In genomic region chr16:11035096-11035495, GRCh38 we compare ENCODE assay signal across 18 cellular contexts.
DNase-seq lines count a peak whose midpoint lies in the region; ATAC-seq and TF ChIP-seq lines count a peak whose summit lies in the region.
"Had no signal": no experiment of that assay in that cellular context is flagged by ENCODE, and none has a peak within 500 bp of the region (broad histone marks: within the 10 kb centered on the region; RNA-seq: fewer than 3 reads in every experiment).

No MANE protein-coding gene starts in this region.

- no peak overlapping the region for H3K4me3 Mint-ChIP-seq in MCF 10A (ENCODE audit: unreplicated experiment)
- H3K4me3 Mint-ChIP-seq: CD4-positive, alpha-beta T cell; GM23338 had no signal

- no peaks in the 10 kb centered on the region for H3K27me3 Mint-ChIP-seq in MCF 10A (ENCODE audit: insufficient read depth, unreplicated experiment)
- H3K27me3 Mint-ChIP-seq: CD4-positive, alpha-beta T cell had no signal

- H2AFZ ChIP-seq in mammary epithelial cell (ENCODE audit: low read depth, low read length) = no peak overlapping the region
- H2AFZ ChIP-seq in MM.1S (ENCODE audit: low read length) = no peak overlapping the region
- H2AFZ ChIP-seq: GM23338 had no signal

- no peaks in the 10 kb centered on the region for H3K9me2 ChIP-seq in MM.1S (replicated peaks; ENCODE audit: insufficient read depth, low read length)

- H3K27ac ChIP-seq in mammary epithelial cell (ENCODE audit: insufficient read depth, low read depth, low read length) (no peak overlapping the region), MM.1S (ENCODE audit: low read length) (no peak overlapping the region), esophagus squamous epithelium (peak overlapping the region in 3 of 4 donors; percentile 55 to 90 (median 85)), suprapubic skin (peak overlapping the region; percentile 66)

- POLR2A ChIA-PET in MCF 10A (lab: Yijun Ruan, JAX) = interaction anchor here (0.9 to 2.3 kb wide), 5 partner anchors 10 to 20 kb away, joined by 3 to 20 read pairs (median 6); no protein-coding TSS in a partner anchor

- no peaks in the 10 kb centered on the region for H3K9me3 ChIP-seq in mammary epithelial cell (replicated peaks; ENCODE audit: insufficient read depth, low read length)
- H3K9me3 ChIP-seq in MM.1S (replicated peaks; ENCODE audit: insufficient read depth, low read length) = no peaks in the 10 kb centered on the region
- no peaks in the 10 kb centered on the region for H3K9me3 ChIP-seq in esophagus squamous epithelium
- H3K9me3 ChIP-seq in suprapubic skin = no peaks in the 10 kb centered on the region
- H3K9me3 ChIP-seq: Caco-2, MG63 had no signal

- TF ChIP-seq POLR2A in esophagus squamous epithelium (IDR thresholded peaks at IDR 0.05) (no peak), suprapubic skin (IDR thresholded peaks at IDR 0.05) (no peak)

- TF ChIP-seq CTCF in MCF 10A (IDR thresholded peaks at IDR 0.05; ENCODE audit: unreplicated experiment) = no peak
- TF ChIP-seq CTCF in mammary epithelial cell (conservative IDR thresholded peaks at IDR 0.05 in 1 of 2, IDR thresholded peaks at IDR 0.05 in 1 of 2; ENCODE audit: extremely low read depth in 1 of 2, insufficient read depth in 1 of 2, low read depth in 1 of 2, low read length in 2 of 2) = no peak
- no peak for TF ChIP-seq CTCF in MM.1S (IDR thresholded peaks at IDR 0.05; ENCODE audit: low read length)
- TF ChIP-seq CTCF in esophagus squamous epithelium (IDR thresholded peaks at IDR 0.05) = no peak
- no peak for TF ChIP-seq CTCF in suprapubic skin (IDR thresholded peaks at IDR 0.05)

- in situ Hi-C loops in mammary epithelial cell (cut with MboI; ENCODE audit: low sequenced_read_pairs in 2 of 2) = no loop called here

- H3K27me3 ChIP-seq in mammary epithelial cell (ENCODE audit: insufficient read depth, low read length) = no peaks in the 10 kb centered on the region
- no peaks in the 10 kb centered on the region for H3K27me3 ChIP-seq in MM.1S (replicated peaks; ENCODE audit: insufficient read depth, low read length)
- H3K27me3 ChIP-seq in esophagus squamous epithelium = no peaks in the 10 kb centered on the region
- H3K27me3 ChIP-seq in suprapubic skin = no peaks in the 10 kb centered on the region
- H3K27me3 ChIP-seq: MG63 had no signal

- H3K36me3 Mint-ChIP-seq in MCF 10A (ENCODE audit: insufficient read depth, unreplicated experiment) = peaks cover 46% of the 10 kb centered on the region

- H3K4me3 ChIP-seq in mammary epithelial cell (replicated peaks in 1 of 3; ENCODE audit: insufficient read depth in 1 of 3, low read depth in 2 of 3, low read length in 3 of 3) (no peak overlapping the region), MM.1S (ENCODE audit: low read length) (no peak overlapping the region), esophagus squamous epithelium (no peak overlapping the region), suprapubic skin (no peak overlapping the region)
- H3K4me3 ChIP-seq: GM23338, MG63 had no signal

- H3K4me1 ChIP-seq in mammary epithelial cell (ENCODE audit: insufficient read depth, low read length) (peaks cover 22% of the 10 kb centered on the region), MM.1S (ENCODE audit: low read length) (peaks cover 9% of the 10 kb centered on the region), esophagus squamous epithelium (peaks cover 18 to 49% (median 34%) of the 10 kb centered on the region in 3 donors), suprapubic skin (peaks cover 53% of the 10 kb centered on the region)
- H3K4me1 ChIP-seq: Caco-2 had no signal

- CTCF ChIA-PET in MCF 10A (lab: Yijun Ruan, JAX) (interaction anchor here (0.6 to 1.5 kb wide), 7 partner anchors 10 to 222 kb away, joined by 3 to 6 read pairs (median 4); no protein-coding TSS in a partner anchor), mammary epithelial cell (lab: Charles Lee; ENCODE audit: low non-redundant PET) (no interaction called here)

- no peak overlapping the region for H3K9ac ChIP-seq in mammary epithelial cell (ENCODE audit: insufficient read depth, low read length)
- no peak overlapping the region for H3K9ac ChIP-seq in MM.1S (ENCODE audit: low read length)

- H4K20me1 ChIP-seq in mammary epithelial cell (ENCODE audit: insufficient read depth, low read length) (no peaks in the 10 kb centered on the region), MM.1S (ENCODE audit: insufficient read depth, low read length) (no peaks in the 10 kb centered on the region)

- no peak for ATAC-seq in GM18868 (IDR thresholded peaks at IDR 0.05; ENCODE audit: unreplicated experiment)
- ATAC-seq: GM23338 had no signal

- WGBS in mammary epithelial cell (ENCODE audit: low coverage, missing lambda C conversion rate) = 98% methylated on average over 5 of the region's 5 CpGs
- WGBS in esophagus squamous epithelium, 2 donors = 92 to 95% methylated on average over 5 of the region's 5 CpGs
- 96% methylated on average over 5 of the region's 5 CpGs for WGBS in suprapubic skin

- H3K36me3 ChIP-seq in mammary epithelial cell (ENCODE audit: insufficient read depth, low read length) = peaks cover 8% of the 10 kb centered on the region
- H3K36me3 ChIP-seq in MM.1S (replicated peaks; ENCODE audit: insufficient read depth, low read length) = no peaks in the 10 kb centered on the region
- H3K36me3 ChIP-seq in esophagus squamous epithelium = peaks cover 0 to 55% (median 0%) of the 10 kb centered on the region in 3 donors
- H3K36me3 ChIP-seq in suprapubic skin = peaks cover 27% of the 10 kb centered on the region

- no peaks in the 10 kb centered on the region for H3F3A ChIP-seq in MM.1S (ENCODE audit: insufficient read depth, low read length)

- peaks cover 50% of the 10 kb centered on the region for H3K4me1 Mint-ChIP-seq in MCF 10A (ENCODE audit: insufficient read depth, unreplicated experiment)

- BruUV-seq in MCF 10A (replicated peaks; lab: Mats Ljungman, UMichigan) = no TSS peak
- BruUV-seq in mammary epithelial cell (replicated peaks; lab: Mats Ljungman, UMichigan) = no TSS peak

- intact Hi-C loops in MCF 10A (cut with micrococcal nuclease) (no loop called here), mammary epithelial cell (cut with micrococcal nuclease) (no loop called here), esophagus squamous epithelium (cut with DNase I) (no loop called here)

- H3K79me2 ChIP-seq in mammary epithelial cell (ENCODE audit: insufficient read depth, low read length) (no peaks in the 10 kb centered on the region), MM.1S (ENCODE audit: low read length) (no peaks in the 10 kb centered on the region)

- H3K27ac Mint-ChIP-seq in MCF 10A (ENCODE audit: low read depth, unreplicated experiment) = peak overlapping the region; percentile 75
- H3K27ac Mint-ChIP-seq: CD4-positive, alpha-beta T cell; GM23338 had no signal

- no peak for DNase-seq in MCF 10A (ENCODE audit: unreplicated experiment)
- DNase-seq in mammary epithelial cell = no peak
- peak; percentile 27 for DNase-seq in MM.1S
- no peak for DNase-seq in esophagus squamous epithelium (lab: John Stamatoyannopoulos, UW)
- no peak for DNase-seq in suprapubic skin (ENCODE audit: low spot score in 2 of 2)
- DNase-seq in central memory CD4-positive, alpha-beta T cell = no peak
- no peak for DNase-seq in DMS153 treated with DMSO at 0.1 percent for 48 hours (lab: John Stamatoyannopoulos, UW; ENCODE audit: unreplicated experiment)
- DNase-seq: Caco-2; CD4-positive, alpha-beta T cell; GDM1; Karpas-422; MG63; NCI-H1092 treated with DMSO at 0.1 percent for 48 hours; NCI-H146; NCI-H2029 treated with DMSO at 0.1 percent for 48 hours; NK-92 treated with Interleukin-12 subunit alpha and Interleukin-12 subunit beta, amount 100 ng/mL, for 24 hours had no signal

- TF ChIP-seq EP300 in suprapubic skin (IDR thresholded peaks at IDR 0.05) = no peak

- no peaks in the 10 kb centered on the region for H3K9me3 Mint-ChIP-seq in MCF 10A (ENCODE audit: unreplicated experiment)
- H3K9me3 Mint-ChIP-seq: CD4-positive, alpha-beta T cell; GM23338 had no signal

- H3K4me2 ChIP-seq in mammary epithelial cell (ENCODE audit: insufficient read depth, low read depth, low read length) (no peak overlapping the region), MM.1S (ENCODE audit: low read depth, low read length) (no peak overlapping the region)
- H3K4me2 ChIP-seq: GM23338 had no signal

- dilution Hi-C loops in mammary epithelial cell (cut with HindIII; ENCODE audit: low sequenced_read_pairs) = no loop called here

Comparison
In these comparisons a context has a peak if more than half of its experiments do, and no peak if none do; other contexts are left out.
1. H3K27ac ChIP-seq: peak in esophagus squamous epithelium (3 of 4) and suprapubic skin (single experiment); none in mammary epithelial cell (single experiment) and MM.1S (single experiment).